ENCODE assay signal across 13 cellular contexts in the genomic region with DNA sequence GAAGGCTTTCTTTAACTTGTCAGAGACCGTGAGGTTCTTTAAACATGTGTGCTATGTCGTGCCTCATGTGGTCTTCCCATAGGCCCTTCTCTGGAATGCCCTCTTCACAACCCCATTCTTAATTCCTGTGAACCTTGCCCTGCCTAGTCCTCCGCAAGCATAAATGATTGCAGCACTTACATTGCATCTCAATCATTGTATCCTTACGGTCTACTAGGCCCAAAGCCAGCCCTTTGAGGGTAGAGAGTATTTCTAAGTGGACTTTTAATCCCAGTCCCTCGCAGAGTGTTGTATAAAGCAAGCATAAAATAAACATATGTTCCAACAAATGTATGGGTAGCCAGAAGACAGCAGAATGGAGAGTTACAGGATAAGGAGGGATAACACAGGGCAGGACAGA.
A peak's percentile ranks its signal among the peaks of the same experiment; 100 is the strongest.
DNase-seq lines count a peak whose midpoint lies in the region; ATAC-seq, FAIRE-seq and TF ChIP-seq lines count a peak whose summit lies in the region.
"Had no signal": no experiment of that assay in that cellular context is flagged by ENCODE, and none has a peak within 500 bp of the region (broad histone marks: within the 10 kb centered on the region; RNA-seq: fewer than 3 reads in every experiment).

No MANE protein-coding gene starts in this region.

- no peaks in the 10 kb centered on the region for H3K9me3 Mint-ChIP-seq in CD4-positive, alpha-beta T cell
- no peaks in the 10 kb centered on the region for H3K9me3 Mint-ChIP-seq in astrocyte (ENCODE audit: unreplicated experiment)
- no peaks in the 10 kb centered on the region for H3K9me3 Mint-ChIP-seq in natural killer cell
- H3K9me3 Mint-ChIP-seq: activated B cell treated with CpG ODN at 0.5 μM for 24 hours had no signal

- H3K36me3 ChIP-seq in DND-41 (ENCODE audit: insufficient read depth, low read length) (peaks cover 83% of the 10 kb centered on the region), astrocyte (ENCODE audit: insufficient read depth, low read length) (peaks cover 11% of the 10 kb centered on the region)
- H3K36me3 ChIP-seq: gastrocnemius medialis had no signal

- H3K4me1 ChIP-seq in DND-41 (ENCODE audit: insufficient read depth, low read length) (peaks cover 96% of the 10 kb centered on the region), astrocyte (ENCODE audit: insufficient read depth, low read length) (peaks cover 7% of the 10 kb centered on the region)
- H3K4me1 ChIP-seq: gastrocnemius medialis had no signal

- no peak overlapping the region for H3K9ac ChIP-seq in DND-41 (ENCODE audit: low read depth, low read length)
- no peak overlapping the region for H3K9ac ChIP-seq in astrocyte (ENCODE audit: low read length)
- H3K9ac ChIP-seq: BLaER1 treated with 17β-estradiol and CSF1 and Interleukin-3, amounts not matched to agents 10 nM and 100 nM had no signal

- peaks cover 4% of the 10 kb centered on the region for H3K36me3 Mint-ChIP-seq in CD4-positive, alpha-beta T cell (ENCODE audit: low read depth)
- H3K36me3 Mint-ChIP-seq in astrocyte (ENCODE audit: low read depth, unreplicated experiment) (peaks cover 25% of the 10 kb centered on the region), natural killer cell (no peaks in the 10 kb centered on the region)

- CTCF ChIA-PET in CD4-positive, alpha-beta T cell (lab: Charles Lee) = no interaction called here

- H3K4me3 ChIP-seq in DND-41 (ENCODE audit: low read depth in 1 of 2, low read length in 2 of 2) (no peak overlapping the region), astrocyte (ENCODE audit: insufficient read depth, low read depth, low read length) (no peak overlapping the region)
- H3K4me3 ChIP-seq: BLaER1 treated with 17β-estradiol and CSF1 and Interleukin-3, amounts not matched to agents 10 nM and 100 nM; gastrocnemius medialis had no signal

- H3K79me2 ChIP-seq in DND-41 (ENCODE audit: insufficient read depth, low read length) (peaks cover 100% of the 10 kb centered on the region), astrocyte (ENCODE audit: insufficient read depth, low read length) (peaks cover 74% of the 10 kb centered on the region)

- POLR2A ChIA-PET in CD4-positive, alpha-beta T cell (lab: Charles Lee) = interaction anchor here (0.8 kb wide), 1 partner anchor 8 kb away, joined by 3 read pairs; no protein-coding TSS in a partner anchor

- peak overlapping the region; percentile 30 for H3K27ac ChIP-seq in CD4-positive, alpha-beta T cell (ENCODE audit: low read depth, low read length)
- H3K27ac ChIP-seq in DND-41 (ENCODE audit: low read length) = peak overlapping the region; percentile 75
- peak overlapping the region; percentile 32 for H3K27ac ChIP-seq in astrocyte (ENCODE audit: low read depth, low read length)
- H3K27ac ChIP-seq: BLaER1 treated with 17β-estradiol and CSF1 and Interleukin-3, amounts not matched to agents 10 nM and 100 nM; gastrocnemius medialis had no signal

- no peak for DNase-seq in CD4-positive, alpha-beta T cell
- DNase-seq in DND-41 (no peak), astrocyte (ENCODE audit: low read depth) (no peak), natural killer cell (no peak), GM10266 (ENCODE audit: extremely low spot score) (no peak), GM20000 (ENCODE audit: low spot score) (no peak), putamen (ENCODE audit: low spot score) (no peak)
- DNase-seq: activated B cell treated with CpG ODN at 0.5 μM for 24 hours; gastrocnemius medialis; MV-4-11; stimulated activated CD8-positive, alpha-beta memory T cell treated with anti-CD3 and anti-CD28 coated beads, Interleukin-4, amount 100 ng/mL, for 48 hours had no signal

- H3K27me3 ChIP-seq in CD4-positive, alpha-beta T cell (ENCODE audit: control insufficient read depth, insufficient read depth, low read length) = no peaks in the 10 kb centered on the region
- no peaks in the 10 kb centered on the region for H3K27me3 ChIP-seq in DND-41 (ENCODE audit: insufficient read depth, low read length, poor library complexity)
- no peaks in the 10 kb centered on the region for H3K27me3 ChIP-seq in astrocyte (ENCODE audit: insufficient read depth, low read length)
- H3K27me3 ChIP-seq: BLaER1 treated with 17β-estradiol and CSF1 and Interleukin-3, amounts not matched to agents 10 nM and 100 nM; gastrocnemius medialis had no signal

- intact Hi-C loops in CD4-positive, alpha-beta T cell (cut with DNase I, micrococcal nuclease) = no loop called here
- intact Hi-C loops in natural killer cell (cut with micrococcal nuclease) = no loop called here

- no peak for TF ChIP-seq CTCF in CD4-positive, alpha-beta T cell (IDR thresholded peaks at IDR 0.05)
- no peak for TF ChIP-seq CTCF in DND-41 (IDR thresholded peaks at IDR 0.05; ENCODE audit: borderline replicate concordance, extremely low read depth, low read length, poor library complexity, severe bottlenecking)
- TF ChIP-seq CTCF in astrocyte (IDR thresholded peaks at IDR 0.05; ENCODE audit: insufficient read depth, low read depth, low read length) = no peak
- TF ChIP-seq CTCF in natural killer cell (IDR thresholded peaks at IDR 0.05) = no peak
- no peak for TF ChIP-seq CTCF in GM10266 (IDR thresholded peaks at IDR 0.05; ENCODE audit: control insufficient read depth, insufficient read depth, low read depth, missing control alignments)
- TF ChIP-seq CTCF in GM20000 (IDR thresholded peaks at IDR 0.05; ENCODE audit: extremely low read depth, missing control alignments) = no peak

- H3K9me3 ChIP-seq in CD4-positive, alpha-beta T cell (ENCODE audit: control insufficient read depth, low read length) = no peaks in the 10 kb centered on the region
- H3K9me3 ChIP-seq in DND-41 (ENCODE audit: insufficient read depth, low read length, severe bottlenecking) (no peaks in the 10 kb centered on the region), astrocyte (ENCODE audit: insufficient read depth, low read depth, low read length) (no peaks in the 10 kb centered on the region)
- H3K9me3 ChIP-seq: gastrocnemius medialis had no signal

- H3K4me2 ChIP-seq in DND-41 (ENCODE audit: insufficient read depth, low read length) = no peak overlapping the region
- no peak overlapping the region for H3K4me2 ChIP-seq in astrocyte (ENCODE audit: low read length)
- H3K4me2 ChIP-seq: BLaER1 treated with 17β-estradiol and CSF1 and Interleukin-3, amounts not matched to agents 10 nM and 100 nM had no signal

- H2AFZ ChIP-seq in DND-41 (ENCODE audit: low read depth, low read length) (no peak overlapping the region), astrocyte (ENCODE audit: low read depth, low read length) (no peak overlapping the region)

- H3K4me3 Mint-ChIP-seq in CD4-positive, alpha-beta T cell = no peak overlapping the region
- H3K4me3 Mint-ChIP-seq in astrocyte (ENCODE audit: unreplicated experiment) (no peak overlapping the region), natural killer cell (no peak overlapping the region)
- H3K4me3 Mint-ChIP-seq: activated B cell treated with CpG ODN at 0.5 μM for 24 hours had no signal

- no peaks in the 10 kb centered on the region for H3K27me3 Mint-ChIP-seq in CD4-positive, alpha-beta T cell
- H3K27me3 Mint-ChIP-seq in astrocyte (ENCODE audit: low read depth, unreplicated experiment) = no peaks in the 10 kb centered on the region
- H3K27me3 Mint-ChIP-seq in natural killer cell (ENCODE audit: low read depth in 2 of 2) = no peaks in the 10 kb centered on the region
- H3K27me3 Mint-ChIP-seq: activated B cell treated with CpG ODN at 0.5 μM for 24 hours had no signal

- 0 out of 2 replicates have a peak, but pooled peaks cover 4% of the 10 kb centered on the region for H4K20me1 ChIP-seq in DND-41 (ENCODE audit: insufficient read depth, low read length)
- H4K20me1 ChIP-seq in astrocyte (ENCODE audit: insufficient read depth, low read length) = peaks cover 33% of the 10 kb centered on the region
- H4K20me1 ChIP-seq: BLaER1 treated with 17β-estradiol and CSF1 and Interleukin-3, amounts not matched to agents 10 nM and 100 nM had no signal

- ATAC-seq in CD4-positive, alpha-beta T cell (ENCODE audit: poor library complexity) = no peak
- ATAC-seq in DND-41 (ENCODE audit: insufficient read depth, low read depth) (no peak), natural killer cell (no peak)
- ATAC-seq: gastrocnemius medialis had no signal

- FAIRE-seq in astrocyte (lab: Jason Lieb, UNC) = no peak
- FAIRE-seq: urothelium cell line had no signal

- peaks cover 67% of the 10 kb centered on the region for H3K4me1 Mint-ChIP-seq in CD4-positive, alpha-beta T cell (ENCODE audit: low read depth)
- peaks cover 15% of the 10 kb centered on the region for H3K4me1 Mint-ChIP-seq in astrocyte (ENCODE audit: low read depth, unreplicated experiment)
- H3K4me1 Mint-ChIP-seq in natural killer cell = peaks cover 73 to 75% of the 10 kb centered on the region in 2 donors
- H3K4me1 Mint-ChIP-seq: activated B cell treated with CpG ODN at 0.5 μM for 24 hours had no signal

- H3K27ac Mint-ChIP-seq in CD4-positive, alpha-beta T cell = peak overlapping the region; percentile 62
- H3K27ac Mint-ChIP-seq in astrocyte (ENCODE audit: unreplicated experiment) = no peak overlapping the region
- H3K27ac Mint-ChIP-seq in natural killer cell = peak overlapping the region; percentile 92 to 96
- H3K27ac Mint-ChIP-seq: activated B cell treated with CpG ODN at 0.5 μM for 24 hours had no signal
